Comparison of ENCODE assay signal across 1 cellular context in the genomic region with DNA sequence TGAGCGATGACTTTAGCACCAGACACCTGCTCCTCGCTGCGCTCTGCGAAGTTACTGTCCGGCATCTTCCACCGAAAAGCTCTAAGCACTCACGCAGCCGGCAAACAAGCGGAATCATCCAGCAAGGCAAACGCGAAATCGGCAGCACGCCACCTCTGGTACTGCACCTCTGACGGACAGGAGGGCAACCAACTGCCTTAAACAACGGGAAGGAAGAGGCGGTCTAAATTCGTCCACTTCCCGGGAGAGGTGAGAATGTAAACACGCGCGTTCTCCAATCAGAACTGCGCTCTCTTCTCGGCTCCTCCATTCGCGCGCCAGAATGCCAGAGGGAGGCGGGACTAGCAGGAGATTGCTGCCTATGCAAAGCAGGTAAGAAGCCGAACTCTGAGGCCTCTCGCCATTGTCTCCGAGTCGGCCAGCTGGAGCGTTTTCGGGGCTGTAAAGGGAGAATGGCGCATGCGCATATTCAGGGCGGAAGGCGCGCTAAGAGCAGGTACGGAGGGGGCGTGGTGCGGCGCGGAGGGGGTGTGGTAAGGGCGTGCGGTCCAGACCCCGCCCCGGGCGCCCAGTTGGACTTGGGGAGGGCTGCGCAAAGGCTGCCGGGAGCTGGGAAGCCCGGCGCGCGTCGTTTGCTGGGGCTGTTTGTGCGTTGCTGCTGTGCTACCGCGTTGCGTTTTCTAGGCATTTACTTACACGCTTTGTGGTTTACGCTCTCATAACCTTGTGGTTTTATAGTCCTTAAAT.
TF ChIP-seq lines count a peak whose summit lies in the region.

Gene BTD (plus strand): TSS at position 347 of the 747 bp plus-strand sequence. CDS start 33,695 bp downstream, outside the sequence.
Gene HACL1 (minus strand): TSS at position 171 of the 747 bp plus-strand sequence. CDS start 106 bp downstream, at position 65.

TF ChIP-seq in K562, 482 proteins besides CTCF, POLR2A, EP300 and RAD21 (continued from another document):
- TF ChIP-seq, protein P1, sequence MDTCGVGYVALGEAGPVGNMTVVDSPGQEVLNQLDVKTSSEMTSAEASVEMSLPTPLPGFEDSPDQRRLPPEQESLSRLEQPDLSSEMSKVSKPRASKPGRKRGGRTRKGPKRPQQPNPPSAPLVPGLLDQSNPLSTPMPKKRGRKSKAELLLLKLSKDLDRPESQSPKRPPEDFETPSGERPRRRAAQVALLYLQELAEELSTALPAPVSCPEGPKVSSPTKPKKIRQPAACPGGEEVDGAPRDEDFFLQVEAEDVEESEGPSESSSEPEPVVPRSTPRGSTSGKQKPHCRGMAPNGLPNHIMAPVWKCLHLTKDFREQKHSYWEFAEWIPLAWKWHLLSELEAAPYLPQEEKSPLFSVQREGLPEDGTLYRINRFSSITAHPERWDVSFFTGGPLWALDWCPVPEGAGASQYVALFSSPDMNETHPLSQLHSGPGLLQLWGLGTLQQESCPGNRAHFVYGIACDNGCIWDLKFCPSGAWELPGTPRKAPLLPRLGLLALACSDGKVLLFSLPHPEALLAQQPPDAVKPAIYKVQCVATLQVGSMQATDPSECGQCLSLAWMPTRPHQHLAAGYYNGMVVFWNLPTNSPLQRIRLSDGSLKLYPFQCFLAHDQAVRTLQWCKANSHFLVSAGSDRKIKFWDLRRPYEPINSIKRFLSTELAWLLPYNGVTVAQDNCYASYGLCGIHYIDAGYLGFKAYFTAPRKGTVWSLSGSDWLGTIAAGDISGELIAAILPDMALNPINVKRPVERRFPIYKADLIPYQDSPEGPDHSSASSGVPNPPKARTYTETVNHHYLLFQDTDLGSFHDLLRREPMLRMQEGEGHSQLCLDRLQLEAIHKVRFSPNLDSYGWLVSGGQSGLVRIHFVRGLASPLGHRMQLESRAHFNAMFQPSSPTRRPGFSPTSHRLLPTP (IDR thresholded peaks at IDR 0.05; ENCODE audit: borderline replicate concordance, extremely low read depth, insufficient read length): no peak
- no peak for TF ChIP-seq GATAD2B (IDR thresholded peaks at IDR 0.05; ENCODE audit: borderline replicate concordance)
- TF ChIP-seq, protein P2, sequence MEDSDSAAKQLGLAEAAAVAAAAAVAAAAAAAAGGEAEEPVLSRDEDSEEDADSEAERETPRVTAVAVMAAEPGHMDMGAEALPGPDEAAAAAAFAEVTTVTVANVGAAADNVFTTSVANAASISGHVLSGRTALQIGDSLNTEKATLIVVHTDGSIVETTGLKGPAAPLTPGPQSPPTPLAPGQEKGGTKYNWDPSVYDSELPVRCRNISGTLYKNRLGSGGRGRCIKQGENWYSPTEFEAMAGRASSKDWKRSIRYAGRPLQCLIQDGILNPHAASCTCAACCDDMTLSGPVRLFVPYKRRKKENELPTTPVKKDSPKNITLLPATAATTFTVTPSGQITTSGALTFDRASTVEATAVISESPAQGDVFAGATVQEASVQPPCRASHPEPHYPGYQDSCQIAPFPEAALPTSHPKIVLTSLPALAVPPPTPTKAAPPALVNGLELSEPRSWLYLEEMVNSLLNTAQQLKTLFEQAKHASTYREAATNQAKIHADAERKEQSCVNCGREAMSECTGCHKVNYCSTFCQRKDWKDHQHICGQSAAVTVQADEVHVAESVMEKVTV (CRISPR knock-in tag; IDR thresholded peaks at IDR 0.05): no peak
- no peak for TF ChIP-seq NR2C1 (IDR thresholded peaks at IDR 0.05)
- no peak for TF ChIP-seq NR2C1 (tag; IDR thresholded peaks at IDR 0.05)
- TF ChIP-seq, protein P3, sequence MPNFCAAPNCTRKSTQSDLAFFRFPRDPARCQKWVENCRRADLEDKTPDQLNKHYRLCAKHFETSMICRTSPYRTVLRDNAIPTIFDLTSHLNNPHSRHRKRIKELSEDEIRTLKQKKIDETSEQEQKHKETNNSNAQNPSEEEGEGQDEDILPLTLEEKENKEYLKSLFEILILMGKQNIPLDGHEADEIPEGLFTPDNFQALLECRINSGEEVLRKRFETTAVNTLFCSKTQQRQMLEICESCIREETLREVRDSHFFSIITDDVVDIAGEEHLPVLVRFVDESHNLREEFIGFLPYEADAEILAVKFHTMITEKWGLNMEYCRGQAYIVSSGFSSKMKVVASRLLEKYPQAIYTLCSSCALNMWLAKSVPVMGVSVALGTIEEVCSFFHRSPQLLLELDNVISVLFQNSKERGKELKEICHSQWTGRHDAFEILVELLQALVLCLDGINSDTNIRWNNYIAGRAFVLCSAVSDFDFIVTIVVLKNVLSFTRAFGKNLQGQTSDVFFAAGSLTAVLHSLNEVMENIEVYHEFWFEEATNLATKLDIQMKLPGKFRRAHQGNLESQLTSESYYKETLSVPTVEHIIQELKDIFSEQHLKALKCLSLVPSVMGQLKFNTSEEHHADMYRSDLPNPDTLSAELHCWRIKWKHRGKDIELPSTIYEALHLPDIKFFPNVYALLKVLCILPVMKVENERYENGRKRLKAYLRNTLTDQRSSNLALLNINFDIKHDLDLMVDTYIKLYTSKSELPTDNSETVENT (CRISPR knock-in tag; IDR thresholded peaks at IDR 0.05): peak; percentile 93
- TF ChIP-seq OTX1 (CRISPR knock-in tag; IDR thresholded peaks at IDR 0.05): no peak
- no peak for TF ChIP-seq STAG1 (CRISPR knock-in tag; IDR thresholded peaks at IDR 0.05; ENCODE audit: borderline replicate concordance)
- TF ChIP-seq ZNF76 (CRISPR knock-in tag; IDR thresholded peaks at IDR 0.05; ENCODE audit: borderline replicate concordance): peak; percentile 82; the same call in 1 of the 2 replicates
- TF ChIP-seq ZNF583 (CRISPR knock-in tag; IDR thresholded peaks at IDR 0.05): no peak
- no peak for TF ChIP-seq THRB (CRISPR knock-in tag; conservative IDR thresholded peaks at IDR 0.05)
- TF ChIP-seq PTTG1 (tag; IDR thresholded peaks at IDR 0.05; ENCODE audit: low read depth): no peak
- TF ChIP-seq SMARCB1 (IDR thresholded peaks at IDR 0.05; ENCODE audit: insufficient read length, low read depth): no peak
- 0 out of 2 replicates have a peak, but pooled peaks have one; percentile 67 for TF ChIP-seq ZNF609 (CRISPR knock-in tag; IDR thresholded peaks at IDR 0.05; ENCODE audit: borderline replicate concordance)
- TF ChIP-seq ZNF165 (CRISPR knock-in tag; IDR thresholded peaks at IDR 0.05; ENCODE audit: borderline replicate concordance): no peak
- no peak for TF ChIP-seq XRCC4 (IDR thresholded peaks at IDR 0.05; ENCODE audit: extremely low read depth, insufficient read depth, insufficient read length)
- peak; percentile 63 for TF ChIP-seq SAP30 (IDR thresholded peaks at IDR 0.05; ENCODE audit: borderline replicate concordance, insufficient read depth, low read depth, low read length, poor library complexity, severe bottlenecking)
- no peak for TF ChIP-seq NR0B1 (IDR thresholded peaks at IDR 0.05; ENCODE audit: partially characterized antibody)
- no peak for TF ChIP-seq TBL1XR1 (IDR thresholded peaks at IDR 0.05; ENCODE audit: low read length in 2 of 2)
- no peak for TF ChIP-seq KAT8 (IDR thresholded peaks at IDR 0.05; ENCODE audit: low read depth)
- TF ChIP-seq, protein P4, sequence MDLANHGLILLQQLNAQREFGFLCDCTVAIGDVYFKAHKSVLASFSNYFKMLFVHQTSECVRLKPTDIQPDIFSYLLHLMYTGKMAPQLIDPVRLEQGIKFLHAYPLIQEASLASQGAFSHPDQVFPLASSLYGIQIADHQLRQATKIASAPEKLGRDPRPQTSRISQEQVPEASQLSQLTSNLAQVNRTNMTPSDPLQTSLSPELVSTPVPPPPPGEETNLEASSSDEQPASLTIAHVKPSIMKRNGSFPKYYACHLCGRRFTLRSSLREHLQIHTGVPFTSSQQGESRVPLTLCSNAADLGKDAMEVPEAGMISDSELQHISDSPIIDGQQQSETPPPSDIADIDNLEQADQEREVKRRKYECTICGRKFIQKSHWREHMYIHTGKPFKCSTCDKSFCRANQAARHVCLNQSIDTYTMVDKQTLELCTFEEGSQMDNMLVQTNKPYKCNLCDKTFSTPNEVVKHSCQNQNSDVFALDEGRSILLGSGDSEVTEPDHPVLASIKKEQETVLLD (IDR thresholded peaks at IDR 0.05): peak; percentile 78; the same call in 1 of the 2 replicates
- TF ChIP-seq NUFIP1 (IDR thresholded peaks at IDR 0.05; ENCODE audit: partially characterized antibody): no peak
- peak; percentile 90; the same call in 1 of the 2 replicates for TF ChIP-seq PML (IDR thresholded peaks at IDR 0.05; ENCODE audit: low read length)
- peak; percentile 84 for TF ChIP-seq ZNF143 (CRISPR knock-in tag; IDR thresholded peaks at IDR 0.05)
- no peak for TF ChIP-seq SRSF1 (IDR thresholded peaks at IDR 0.05; ENCODE audit: low read depth, low read length)
- TF ChIP-seq RBBP5 (IDR thresholded peaks at IDR 0.05; ENCODE audit: borderline replicate concordance, insufficient read depth, low read length, poor library complexity, severe bottlenecking): peak; percentile 87
- TF ChIP-seq CEBPB (tag; IDR thresholded peaks at IDR 0.05): no peak
- TF ChIP-seq FOXP1 (CRISPR knock-in tag; IDR thresholded peaks at IDR 0.05): peak; percentile 72
- peak; percentile 38 for TF ChIP-seq CREB3L1 (IDR thresholded peaks at IDR 0.05; ENCODE audit: borderline replicate concordance, low read depth)
- TF ChIP-seq PHF20 (IDR thresholded peaks at IDR 0.05; ENCODE audit: partially characterized antibody): peak; percentile 93
- no peak for TF ChIP-seq CCAR2 (IDR thresholded peaks at IDR 0.05; ENCODE audit: low read depth, low read length)
- TF ChIP-seq ZEB2 (IDR thresholded peaks at IDR 0.05): no peak; the same call in 1 of the 2 replicates
